ENCODE assay signal across 15 cellular contexts in the genomic region with DNA sequence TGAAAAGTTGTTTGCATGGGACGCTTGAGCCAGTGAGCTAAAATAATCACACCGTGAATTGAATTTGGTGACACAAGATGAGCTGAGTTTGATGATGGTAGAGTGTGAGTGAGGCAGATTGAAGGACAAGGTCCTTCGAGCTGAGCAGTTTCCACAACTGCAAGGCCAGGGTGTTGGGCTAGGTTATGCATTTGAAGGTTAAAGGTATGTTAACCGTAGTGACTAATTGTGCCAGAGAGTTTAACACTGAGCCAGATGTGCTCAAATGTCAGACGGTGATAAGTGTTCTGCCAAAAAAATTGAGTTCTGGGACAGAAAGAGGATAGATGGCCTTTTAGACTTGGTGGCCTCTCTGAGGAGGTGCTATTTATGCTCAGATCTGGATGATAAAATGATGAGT.
"Had no signal": no experiment of that assay in that cellular context is flagged by ENCODE, and none has a peak within 500 bp of the region (broad histone marks: within the 10 kb centered on the region; RNA-seq: fewer than 3 reads in every experiment).

No MANE protein-coding gene starts in this region.

- DNase-seq: effector memory CD4-positive, alpha-beta T cell; foreskin fibroblast; glutamatergic neuron; islet precursor cell; naive thymus-derived CD4-positive, alpha-beta T cell; sigmoid colon; stimulated activated CD4-positive, alpha-beta T cell treated with anti-CD3 and anti-CD28 coated beads, Interleukin-2, amount 100 ng/mL, for 24 hours; stimulated activated CD4-positive, alpha-beta T cell treated with anti-CD3 and anti-CD28 coated beads, Interleukin-4, amount 100 ng/mL, for 4 hours; stimulated activated naive B cell treated with anti-CD40 and anti-IgM and Interleukin-4, amounts not matched to agents 10 μg/mL and 1 μg/mL and 100 μg/mL, for 72 hours; tibial artery; upper lobe of left lung had no signal

- H3K27me3 ChIP-seq: gastroesophageal sphincter, sigmoid colon, suprapubic skin, tibial artery, upper lobe of left lung had no signal

- H3K27ac ChIP-seq: gastroesophageal sphincter, sigmoid colon, skin epidermis, suprapubic skin, tibial artery, upper lobe of left lung had no signal

- H3K27me3 Mint-ChIP-seq: naive thymus-derived CD4-positive, alpha-beta T cell; stimulated activated naive B cell treated with anti-CD40 and anti-IgM and Interleukin-4, amounts not matched to agents 10 μg/mL and 1 μg/mL and 100 μg/mL, for 72 hours had no signal

- H3K27ac Mint-ChIP-seq: naive thymus-derived CD4-positive, alpha-beta T cell; stimulated activated naive B cell treated with anti-CD40 and anti-IgM and Interleukin-4, amounts not matched to agents 10 μg/mL and 1 μg/mL and 100 μg/mL, for 72 hours had no signal

- H3K36me3 Mint-ChIP-seq: stimulated activated naive B cell treated with anti-CD40 and anti-IgM and Interleukin-4, amounts not matched to agents 10 μg/mL and 1 μg/mL and 100 μg/mL, for 72 hours had no signal

- H3K36me3 ChIP-seq: gastroesophageal sphincter, sigmoid colon, suprapubic skin, tibial artery, upper lobe of left lung had no signal

- H3K9me3 ChIP-seq: gastroesophageal sphincter, sigmoid colon, suprapubic skin, tibial artery, upper lobe of left lung had no signal

- ATAC-seq: esophagus mucosa; gastroesophageal sphincter; naive thymus-derived CD4-positive, alpha-beta T cell had no signal

- H3K9me3 Mint-ChIP-seq: stimulated activated naive B cell treated with anti-CD40 and anti-IgM and Interleukin-4, amounts not matched to agents 10 μg/mL and 1 μg/mL and 100 μg/mL, for 72 hours had no signal

- H3K4me3 Mint-ChIP-seq: stimulated activated naive B cell treated with anti-CD40 and anti-IgM and Interleukin-4, amounts not matched to agents 10 μg/mL and 1 μg/mL and 100 μg/mL, for 72 hours had no signal

- H3K4me3 ChIP-seq: gastroesophageal sphincter, sigmoid colon, skin epidermis, suprapubic skin, tibial artery, upper lobe of left lung had no signal
